1 cellular context compared by ENCODE assay signal in genomic region chr5:61277781-61278180, GRCh38.
TF ChIP-seq lines count a peak whose summit lies in the region.

No MANE protein-coding gene starts in this region.

TF ChIP-seq in IMR-90, 13 proteins besides CTCF, POLR2A, EP300 and RAD21:
- no peak for TF ChIP-seq BHLHE40 (IDR thresholded peaks at IDR 0.05; ENCODE audit: low read depth, low read length)
- TF ChIP-seq RFX5 (IDR thresholded peaks at IDR 0.05; ENCODE audit: low read depth, low read length), result no peak
- TF ChIP-seq ELK1 (IDR thresholded peaks at IDR 0.05; ENCODE audit: borderline replicate concordance, low read depth, low read length), result no peak
- no peak for TF ChIP-seq FOS (IDR thresholded peaks at IDR 0.05; ENCODE audit: low read depth, low read length)
- TF ChIP-seq, protein P1, sequence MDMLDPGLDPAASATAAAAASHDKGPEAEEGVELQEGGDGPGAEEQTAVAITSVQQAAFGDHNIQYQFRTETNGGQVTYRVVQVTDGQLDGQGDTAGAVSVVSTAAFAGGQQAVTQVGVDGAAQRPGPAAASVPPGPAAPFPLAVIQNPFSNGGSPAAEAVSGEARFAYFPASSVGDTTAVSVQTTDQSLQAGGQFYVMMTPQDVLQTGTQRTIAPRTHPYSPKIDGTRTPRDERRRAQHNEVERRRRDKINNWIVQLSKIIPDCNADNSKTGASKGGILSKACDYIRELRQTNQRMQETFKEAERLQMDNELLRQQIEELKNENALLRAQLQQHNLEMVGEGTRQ (IDR thresholded peaks at IDR 0.05; ENCODE audit: low read depth, low read length), result no peak
